Comparison of ENCODE assay signal across 7 cellular contexts in the genomic region with DNA sequence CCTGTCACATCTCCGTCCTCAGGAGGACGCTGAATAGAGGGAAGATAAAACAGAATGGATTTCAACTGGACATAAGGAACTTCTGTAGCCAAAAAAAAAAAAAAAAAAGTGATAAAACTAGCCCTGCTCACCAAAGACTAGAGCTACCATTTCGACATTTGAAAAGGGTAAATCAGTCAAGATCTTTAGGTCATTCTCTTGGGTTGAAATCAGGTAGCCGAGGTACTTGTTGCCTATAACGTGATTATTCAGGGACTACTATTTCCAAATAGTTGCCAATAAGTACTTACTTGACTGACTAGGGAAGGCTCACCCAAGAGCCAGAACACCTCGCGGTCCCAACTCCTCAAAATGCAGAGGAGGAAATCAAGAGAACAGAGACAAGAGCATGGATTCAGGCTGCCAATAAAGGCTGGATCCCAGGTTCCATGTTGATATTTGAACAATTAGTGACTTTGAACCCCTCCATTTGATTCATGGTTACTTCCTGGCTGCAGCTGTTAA. TPM values are rescaled to one million over a fixed set of nuclear protein-coding genes. Genes with fewer than 3 reads are reported as not detected.
DNase-seq lines count a peak whose midpoint lies in the region; ATAC-seq, FAIRE-seq and TF ChIP-seq lines count a peak whose summit lies in the region.

No MANE protein-coding gene starts in this region.

- no peak overlapping the region for H2BK120ac ChIP-seq in H9 (ENCODE audit: low read depth, low read length, poor library complexity, severe bottlenecking)

- no peak overlapping the region for H3K14ac ChIP-seq in H9 (ENCODE audit: insufficient read depth, low read length)

- H2BK12ac ChIP-seq in H9 (ENCODE audit: insufficient read length, low read depth, low read length): no peak overlapping the region

- no peak for TF ChIP-seq CTCF in H9 (conservative IDR thresholded peaks at IDR 0.05)
- no peak for TF ChIP-seq CTCF in VCaP (conservative IDR thresholded peaks at IDR 0.05)
- TF ChIP-seq CTCF in gastroesophageal sphincter (IDR thresholded peaks at IDR 0.05): no peak

- H4K8ac ChIP-seq in H9 (replicated peaks; ENCODE audit: insufficient read length, low read depth, low read length): no peak overlapping the region

- peaks cover 57% of the 10 kb centered on the region for H3K79me2 ChIP-seq in H9 (ENCODE audit: insufficient read depth, low read length)

- H3K4me3 ChIP-seq in gastroesophageal sphincter: peak overlapping the region; percentile 73 to 98
- peak overlapping the region; percentile 84 to 92 for H3K4me3 ChIP-seq in small intestine (ENCODE audit: low read depth in 1 of 2, low read length in 2 of 2)

- H3K56ac ChIP-seq in H9 (ENCODE audit: insufficient read length, low read depth, low read length): no peak overlapping the region

- no peak overlapping the region for H3T11ph ChIP-seq in H9 (ENCODE audit: low read length)

- no peak overlapping the region for H2AK5ac ChIP-seq in H9 (ENCODE audit: insufficient read length, low read length)

- H3K9me3 ChIP-seq in H9 (ENCODE audit: control insufficient read depth, low read depth, low read length) (no peaks in the 10 kb centered on the region), gastroesophageal sphincter (no peaks in the 10 kb centered on the region), small intestine (ENCODE audit: control insufficient read depth, low read depth) (no peaks in the 10 kb centered on the region)

- no peak overlapping the region for H3K27ac ChIP-seq in H9 (ENCODE audit: insufficient read length, low read depth, low read length)
- peak overlapping the region; percentile 97; the same call in 1 of the 2 replicates for H3K27ac ChIP-seq in VCaP
- H3K27ac ChIP-seq in gastroesophageal sphincter: peak overlapping the region; percentile 92 to 100 (median 100)
- H3K27ac ChIP-seq in small intestine (ENCODE audit: low read depth in 1 of 2, low read length in 1 of 2): peak overlapping the region; percentile 77 to 99

- H3K9ac ChIP-seq in H9 (ENCODE audit: extremely low read depth, insufficient read length, low read length): peak overlapping the region; percentile 74

- peak overlapping the region; percentile 95 to 99 for H3K4me3 Mint-ChIP-seq in H9

- no peak overlapping the region for H2BK20ac ChIP-seq in H9 (ENCODE audit: low read depth, low read length, poor library complexity, severe bottlenecking)

- no peak overlapping the region for H3K18ac ChIP-seq in H9 (ENCODE audit: insufficient read length, low read depth, low read length)

- WGBS in H9 (ENCODE audit: extremely low coverage, insufficient read length, low lambda C conversion rate): no CpG with 5 or more reads among the region's 7 CpGs
- 45 to 47% methylated on average over 7 of the region's 7 CpGs for WGBS in gastroesophageal sphincter (ENCODE audit: low coverage in 1 of 2), 2 donors
- WGBS in small intestine, 3 donors: 58 to 71% (median 68%) methylated on average over 7 of the region's 7 CpGs

- H3K27me3 ChIP-seq in H9 (ENCODE audit: insufficient read depth, low read length) (no peaks in the 10 kb centered on the region), gastroesophageal sphincter (no peaks in the 10 kb centered on the region), small intestine (ENCODE audit: control insufficient read depth in 2 of 2, insufficient read depth in 2 of 2, low read length in 2 of 2) (no peaks in the 10 kb centered on the region)

- H3K4ac ChIP-seq in H9 (ENCODE audit: low read depth, low read length): no peak overlapping the region

- no peak overlapping the region for H2AFZ ChIP-seq in H9 (ENCODE audit: low read length)

- H4K20me1 ChIP-seq in H9 (ENCODE audit: control insufficient read depth, insufficient read depth, insufficient read length): peaks cover 3% of the 10 kb centered on the region

- H3K79me1 ChIP-seq in H9 (ENCODE audit: insufficient read depth, low read depth, low read length, poor library complexity, severe bottlenecking): peaks cover 2% of the 10 kb centered on the region

- no peak overlapping the region for H2BK5ac ChIP-seq in H9 (ENCODE audit: insufficient read length, low read length)

- ATAC-seq in gastroesophageal sphincter (no peak), HG03196 (IDR thresholded peaks at IDR 0.05; ENCODE audit: unreplicated experiment) (no peak), GM19324 (IDR thresholded peaks at IDR 0.05; ENCODE audit: low FRiP score, unreplicated experiment) (no peak)

- H4K91ac ChIP-seq in H9 (ENCODE audit: insufficient read length, low read depth, low read length): no peak overlapping the region

- no peaks in the 10 kb centered on the region; the same call in 1 of the 2 replicates for H3K27me3 Mint-ChIP-seq in H9 (ENCODE audit: low read depth)

- peaks cover 0 to 4% of the 10 kb centered on the region in 2 experiments; a peak in 3 of 5 replicates for H3K9me3 Mint-ChIP-seq in H9

- no peak for TF ChIP-seq EP300 in gastroesophageal sphincter (IDR thresholded peaks at IDR 0.05)

- no peak for FAIRE-seq in small intestine (lab: Jason Lieb, UNC)

- peak overlapping the region in 2 of 3 experiments; percentile 90 to 96; a peak in 2 of 7 replicates for H3K27ac Mint-ChIP-seq in H9

- no peak overlapping the region for H3K23ac ChIP-seq in H9 (ENCODE audit: insufficient read length, low read depth, low read length)

- peaks cover 14% of the 10 kb centered on the region for H3K23me2 ChIP-seq in H9 (ENCODE audit: insufficient read length, low read depth, low read length, poor library complexity, severe bottlenecking)

- peaks cover 42 to 45% of the 10 kb centered on the region in 2 experiments for H3K4me1 Mint-ChIP-seq in H9

- DNase-seq in H9 (no peak), small intestine (no peak), GDM1 (lab: John Stamatoyannopoulos, UW) (no peak)

- peak overlapping the region; percentile 89 for H3K4me2 ChIP-seq in H9 (ENCODE audit: insufficient read depth, insufficient read length, low read length)

- H2BK15ac ChIP-seq in H9 (ENCODE audit: low read depth, low read length): no peak overlapping the region

- H4K5ac ChIP-seq in H9 (ENCODE audit: insufficient read length, low read depth, low read length): no peak overlapping the region

- no peaks in the 10 kb centered on the region for H3K36me3 ChIP-seq in gastroesophageal sphincter
- no peaks in the 10 kb centered on the region for H3K36me3 ChIP-seq in small intestine (ENCODE audit: control insufficient read depth in 2 of 2, insufficient read depth in 2 of 2, low read length in 2 of 2)

- TF ChIP-seq POLR2A in gastroesophageal sphincter (IDR thresholded peaks at IDR 0.05): no peak

- H3K4me1 ChIP-seq in H9 (ENCODE audit: insufficient read depth, low read length) (no peaks in the 10 kb centered on the region), gastroesophageal sphincter (peaks cover 6 to 66% (median 16%) of the 10 kb centered on the region in 3 donors), small intestine (ENCODE audit: control insufficient read depth in 2 of 2, insufficient read depth in 1 of 2, low read depth in 1 of 2, low read length in 1 of 2) (peaks cover under 1 to 9% of the 10 kb centered on the region in 2 donors)

- peaks cover 2 to 7% (median 4%) of the 10 kb centered on the region in 3 experiments; a peak in 3 of 7 replicates for H3K36me3 Mint-ChIP-seq in H9 (ENCODE audit: insufficient read depth in 1 of 3, low read depth in 3 of 3)

RNA-seq across cellular contexts. Expression of gene RHEB, which starts 2.0 kb away (rescaled TPM):
- total RNA-seq in H9 (2021) (109 and 114 TPM in 2 replicates), gastroesophageal sphincter (100 to 1,000 TPM; 107 to 229 (median 155) TPM)
- 10 to 100 TPM; 54.4 to 84.6 (median 69.6) TPM for polyA plus RNA-seq in small intestine
